ENCODE assay signal across 17 cellular contexts in genomic region chr6:135022050-135022697, GRCh38. TPM values are rescaled to one million over a fixed set of nuclear protein-coding genes. Genes with fewer than 3 reads are reported as not detected.
DNase-seq lines count a peak whose midpoint lies in the region; ATAC-seq, FAIRE-seq and TF ChIP-seq lines count a peak whose summit lies in the region.
"Had no signal": no experiment of that assay in that cellular context is flagged by ENCODE, and none has a peak within 500 bp of the region (broad histone marks: within the 10 kb centered on the region; RNA-seq: fewer than 3 reads in every experiment).

No MANE protein-coding gene starts in this region.

- H3K79me2 ChIP-seq in MM.1S (ENCODE audit: low read length) = peaks cover 96% of the 10 kb centered on the region
- H3K79me2 ChIP-seq in SK-N-SH (ENCODE audit: insufficient read depth) = peaks cover 42% of the 10 kb centered on the region; the same call in 1 of the 2 replicates

- H3K27ac ChIP-seq in MM.1S (ENCODE audit: low read length) (peak overlapping the region; percentile 71), SK-N-SH (ENCODE audit: low read depth in 2 of 2, low read length in 1 of 2) (no peak overlapping the region)
- H3K27ac ChIP-seq: body of pancreas, parathyroid adenoma had no signal

- no peak overlapping the region for H2AFZ ChIP-seq in MM.1S (ENCODE audit: low read length)
- no peak overlapping the region for H2AFZ ChIP-seq in SK-N-SH (ENCODE audit: low read depth)
- H2AFZ ChIP-seq: parathyroid adenoma had no signal

- H3K27ac Mint-ChIP-seq in central memory CD8-positive, alpha-beta T cell (ENCODE audit: low read depth) = no peak overlapping the region
- H3K27ac Mint-ChIP-seq: activated naive CD4-positive, alpha-beta T cell treated with anti-CD3 and anti-CD28 coated beads, Interleukin-2, amount 10 ng/mL, durations not matched to agents 7 days and 5 days; dendritic cell treated with granulocyte-macrophage colony-stimulating factor and Interleukin-4, amounts not matched to agents 40 ng/mL and 50 ng/mL, for 4 days had no signal

- H3K4me3 Mint-ChIP-seq in central memory CD8-positive, alpha-beta T cell = no peak overlapping the region
- H3K4me3 Mint-ChIP-seq: activated naive CD4-positive, alpha-beta T cell treated with anti-CD3 and anti-CD28 coated beads, Interleukin-2, amount 10 ng/mL, durations not matched to agents 7 days and 5 days; dendritic cell treated with granulocyte-macrophage colony-stimulating factor and Interleukin-4, amounts not matched to agents 40 ng/mL and 50 ng/mL, for 4 days had no signal

- H3K36me3 ChIP-seq in MM.1S (replicated peaks; ENCODE audit: insufficient read depth, low read length) = no peaks in the 10 kb centered on the region; the same call in 1 of the 2 replicates
- peaks cover 0 to 5% of the 10 kb centered on the region in 2 experiments for H3K36me3 ChIP-seq in SK-N-SH (replicated peaks in 1 of 2; ENCODE audit: control insufficient read depth in 1 of 2, insufficient read depth in 2 of 2, low read length in 1 of 2)

- POLR2A ChIA-PET in SK-N-SH (lab: Yijun Ruan, JAX) = no interaction called here

- H3K4me3 ChIP-seq in MM.1S (ENCODE audit: low read length) = peak overlapping the region; percentile 58
- H3K4me3 ChIP-seq in SK-N-SH (ENCODE audit: low read depth in 2 of 2, low read length in 1 of 2) = no peak overlapping the region
- H3K4me3 ChIP-seq: body of pancreas had no signal

- H3K9me3 Mint-ChIP-seq in central memory CD8-positive, alpha-beta T cell = no peaks in the 10 kb centered on the region
- H3K9me3 Mint-ChIP-seq: activated naive CD4-positive, alpha-beta T cell treated with anti-CD3 and anti-CD28 coated beads, Interleukin-2, amount 10 ng/mL, durations not matched to agents 7 days and 5 days; dendritic cell treated with granulocyte-macrophage colony-stimulating factor and Interleukin-4, amounts not matched to agents 40 ng/mL and 50 ng/mL, for 4 days had no signal

- H3K4me1 Mint-ChIP-seq in central memory CD8-positive, alpha-beta T cell = peaks cover 44% of the 10 kb centered on the region

- peak; percentile 28 for ATAC-seq in central memory CD8-positive, alpha-beta T cell (replicated peaks; ENCODE audit: extremely low read depth, poor library complexity, severe bottlenecking)
- ATAC-seq: body of pancreas had no signal

- CTCF ChIA-PET in SK-N-SH (lab: Yijun Ruan, JAX) = interaction anchor here (1.2 to 1.6 kb wide), 3 partner anchors 17 to 899 kb away, joined by 3 to 5 read pairs (median 3); no protein-coding TSS in a partner anchor

- TF ChIP-seq CTCF in D721Med (IDR thresholded peaks at IDR 0.05; ENCODE audit: insufficient read depth, missing control alignments) (no peak), MM.1S (IDR thresholded peaks at IDR 0.05; ENCODE audit: low read length) (no peak), SK-N-SH (IDR thresholded peaks at IDR 0.05) (no peak)

- DNase-seq in D721Med (ENCODE audit: insufficient read length, low spot score) (no peak), MM.1S (no peak), SK-N-SH (no peak), superior temporal gyrus (ENCODE audit: extremely low spot score) (no peak), NAMALWA (ENCODE audit: low spot score) (no peak), RPMI8226 (no peak)
- no peak for DNase-seq in central memory CD8-positive, alpha-beta T cell (ENCODE audit: low spot score in 2 of 2)
- DNase-seq: activated naive CD4-positive, alpha-beta T cell treated with anti-CD3 and anti-CD28 coated beads, Interleukin-2, amount 10 ng/mL, durations not matched to agents 7 days and 5 days; body of pancreas; Calu3; GDM1; NCI-H1694; Right ventricle myocardium superior; stimulated activated CD4-positive, alpha-beta T cell treated with anti-CD3 and anti-CD28 coated beads, Interleukin-2, amount 100 ng/mL, for 24 hours had no signal

- TF ChIP-seq EP300 in SK-N-SH (IDR thresholded peaks at IDR 0.05; ENCODE audit: borderline replicate concordance in 1 of 2, low read depth in 1 of 2, low read length in 1 of 2) = no peak

- no peaks in the 10 kb centered on the region for H3K9me3 ChIP-seq in MM.1S (replicated peaks; ENCODE audit: insufficient read depth, low read length)
- no peaks in the 10 kb centered on the region for H3K9me3 ChIP-seq in SK-N-SH
- H3K9me3 ChIP-seq: body of pancreas had no signal

- TF ChIP-seq RAD21 in SK-N-SH (IDR thresholded peaks at IDR 0.05; ENCODE audit: low read length) = no peak

- 89% methylated on average over 2 of the region's 2 CpGs for WGBS in SK-N-SH (ENCODE audit: low lambda C conversion rate)

- H3K4me1 ChIP-seq in MM.1S (ENCODE audit: low read length) (peaks cover 27% of the 10 kb centered on the region), SK-N-SH (ENCODE audit: control insufficient read depth in 1 of 2, insufficient read depth in 2 of 2, low read depth in 1 of 2, low read length in 1 of 2) (peaks cover 0 to 6% of the 10 kb centered on the region in 2 experiments; a peak in 2 of 4 replicates)
- H3K4me1 ChIP-seq: body of pancreas, parathyroid adenoma had no signal

- H3K4me2 ChIP-seq in MM.1S (ENCODE audit: low read depth, low read length) = peak overlapping the region; percentile 78
- H3K4me2 ChIP-seq in SK-N-SH = no peak overlapping the region

- H3K27me3 Mint-ChIP-seq in central memory CD8-positive, alpha-beta T cell = no peaks in the 10 kb centered on the region
- H3K27me3 Mint-ChIP-seq: activated naive CD4-positive, alpha-beta T cell treated with anti-CD3 and anti-CD28 coated beads, Interleukin-2, amount 10 ng/mL, durations not matched to agents 7 days and 5 days; dendritic cell treated with granulocyte-macrophage colony-stimulating factor and Interleukin-4, amounts not matched to agents 40 ng/mL and 50 ng/mL, for 4 days had no signal

- H3F3A ChIP-seq in MM.1S (ENCODE audit: insufficient read depth, low read length) = peaks cover 26% of the 10 kb centered on the region
- H3F3A ChIP-seq in SK-N-SH (replicated peaks; ENCODE audit: insufficient read depth) = no peaks in the 10 kb centered on the region

- H3K27me3 ChIP-seq in MM.1S (replicated peaks; ENCODE audit: insufficient read depth, low read length) (no peaks in the 10 kb centered on the region), SK-N-SH (ENCODE audit: insufficient read depth) (no peaks in the 10 kb centered on the region)
- H3K27me3 ChIP-seq: body of pancreas had no signal

- H3K36me3 Mint-ChIP-seq in central memory CD8-positive, alpha-beta T cell (ENCODE audit: insufficient read depth) = peaks cover 5% of the 10 kb centered on the region

- H3K9ac ChIP-seq in MM.1S (ENCODE audit: low read length) = peak overlapping the region; percentile 54
- no peak overlapping the region for H3K9ac ChIP-seq in SK-N-SH
- H3K9ac ChIP-seq: parathyroid adenoma had no signal

- peak; percentile 72 for FAIRE-seq in A204.1 (lab: Jason Lieb, UNC)
- FAIRE-seq in D721Med (lab: Jason Lieb, UNC) = peak; percentile 53

- H3K9me2 ChIP-seq in MM.1S (replicated peaks; ENCODE audit: insufficient read depth, low read length) (no peaks in the 10 kb centered on the region; the same call in 1 of the 2 replicates), SK-N-SH (no peaks in the 10 kb centered on the region)

- H4K20me1 ChIP-seq in MM.1S (ENCODE audit: insufficient read depth, low read length) (no peaks in the 10 kb centered on the region), SK-N-SH (ENCODE audit: insufficient read depth) (0 out of 2 replicates have a peak, but pooled peaks cover 4% of the 10 kb centered on the region)

TF ChIP-seq in SK-N-SH, 30 proteins besides CTCF, POLR2A, EP300 and RAD21 (continues in another document):
- TF ChIP-seq TEAD4 (IDR thresholded peaks at IDR 0.05; ENCODE audit: borderline replicate concordance, insufficient read depth) (no peak), JUND (IDR thresholded peaks at IDR 0.05) (no peak), MAX (IDR thresholded peaks at IDR 0.05; ENCODE audit: low read depth) (no peak), NRF1 (IDR thresholded peaks at IDR 0.05; ENCODE audit: low read depth, low read length) (no peak), YY1 (IDR thresholded peaks at IDR 0.05; ENCODE audit: low read depth) (no peak), RFX5 (IDR thresholded peaks at IDR 0.05; ENCODE audit: low read length) (no peak), EZH2phosphoT487 (IDR thresholded peaks at IDR 0.05; ENCODE audit: borderline replicate concordance, low read depth) (no peak), TCF12 (IDR thresholded peaks at IDR 0.05) (no peak), SIN3A (IDR thresholded peaks at IDR 0.05; ENCODE audit: borderline replicate concordance, low read depth, low read length) (no peak), ZBTB33 (IDR thresholded peaks at IDR 0.05; ENCODE audit: borderline replicate concordance, low read depth) (no peak), SMC3 (IDR thresholded peaks at IDR 0.05; ENCODE audit: low read depth, low read length) (no peak), RCOR1 (IDR thresholded peaks at IDR 0.05; ENCODE audit: low read length) (no peak), PBX3 (IDR thresholded peaks at IDR 0.05) (no peak)

RNA-seq across cellular contexts. Expression of gene HBS1L, which starts 32.4 kb away (rescaled TPM):
- 19.0 and 24.3 TPM in 2 replicates for polyA plus RNA-seq in SK-N-SH (2012; rRNA removed)
- polyA plus RNA-seq in SK-N-SH (2012; cell fraction: cytosol; rRNA removed) = 29.0 and 36.8 TPM in 2 replicates
- polyA plus RNA-seq in SK-N-SH (2012; cell fraction: nucleus; rRNA removed) = 6.9 and 19.7 TPM in 2 replicates
